ENCODE assay signal across 16 cellular contexts in genomic region chr1:28401760-28402159, GRCh38.
"Had no signal": no experiment of that assay in that cellular context is flagged by ENCODE, and none has a peak within 500 bp of the region (broad histone marks: within the 10 kb centered on the region; RNA-seq: fewer than 3 reads in every experiment).

No MANE protein-coding gene starts in this region.

- H3K9me3 ChIP-seq: esophagus squamous epithelium, left ventricle myocardium inferior, lower lobe of right lung, right atrium auricular region had no signal

- H3K36me3 ChIP-seq: left ventricle myocardium inferior had no signal

- DNase-seq: effector memory CD8-positive, alpha-beta T cell; esophagus squamous epithelium; foreskin keratinocyte; immature natural killer cell; left ventricle myocardium inferior; lower lobe of right lung; mesenchymal stem cell; naive B cell; posterior cingulate gyrus; small intestine; stimulated activated CD4-positive, alpha-beta T cell treated with anti-CD3 and anti-CD28 coated beads, Interleukin-12 subunit alpha, Interleukin-12 subunit beta, amount 100 ng/mL, for 4 hours; stimulated activated naive CD4-positive, alpha-beta T cell treated with Interleukin-2 at 50 U/mL for 16 hours had no signal

- H3K9me3 Mint-ChIP-seq: dendritic cell treated with granulocyte-macrophage colony-stimulating factor and Interleukin-4, amounts not matched to agents 40 ng/mL and 50 ng/mL, for 4 days; effector memory CD8-positive, alpha-beta T cell; immature natural killer cell; naive B cell; neural crest cell; type B pancreatic cell had no signal

- H3K4me3 ChIP-seq: esophagus squamous epithelium, left ventricle myocardium inferior, lower lobe of right lung, right atrium auricular region had no signal

- H3K27me3 Mint-ChIP-seq: dendritic cell treated with granulocyte-macrophage colony-stimulating factor and Interleukin-4, amounts not matched to agents 40 ng/mL and 50 ng/mL, for 4 days; effector memory CD8-positive, alpha-beta T cell; naive B cell; type B pancreatic cell had no signal

- H3K27me3 ChIP-seq: esophagus squamous epithelium, foreskin keratinocyte, right atrium auricular region had no signal

- H3K27ac ChIP-seq: esophagus squamous epithelium, foreskin keratinocyte, left ventricle myocardium inferior, lower lobe of right lung, right atrium auricular region had no signal

- H3K4me1 ChIP-seq: esophagus squamous epithelium, foreskin keratinocyte, left ventricle myocardium inferior, lower lobe of right lung, right atrium auricular region had no signal

- ATAC-seq: effector memory CD8-positive, alpha-beta T cell; foreskin keratinocyte; lower lobe of right lung had no signal

- H3K27ac Mint-ChIP-seq: dendritic cell treated with granulocyte-macrophage colony-stimulating factor and Interleukin-4, amounts not matched to agents 40 ng/mL and 50 ng/mL, for 4 days; effector memory CD8-positive, alpha-beta T cell; immature natural killer cell had no signal

- H3K4me3 Mint-ChIP-seq: dendritic cell treated with granulocyte-macrophage colony-stimulating factor and Interleukin-4, amounts not matched to agents 40 ng/mL and 50 ng/mL, for 4 days; effector memory CD8-positive, alpha-beta T cell; immature natural killer cell; naive B cell; neural crest cell; type B pancreatic cell had no signal
